ENCODE assay signal across 21 cellular contexts in genomic region chr19:35223856-35224505, GRCh38. TPM values are rescaled to one million over a fixed set of nuclear protein-coding genes. Genes with fewer than 3 reads are reported as not detected.
A peak's percentile ranks its signal among the peaks of the same experiment; 100 is the strongest.
DNase-seq lines count a peak whose midpoint lies in the region; ATAC-seq and TF ChIP-seq lines count a peak whose summit lies in the region.
"Had no signal": no experiment of that assay in that cellular context is flagged by ENCODE, and none has a peak within 500 bp of the region (broad histone marks: within the 10 kb centered on the region; RNA-seq: fewer than 3 reads in every experiment).

No MANE protein-coding gene starts in this region.

- H3K36me3 ChIP-seq in vagina, result no peaks in the 10 kb centered on the region
- no peaks in the 10 kb centered on the region for H3K36me3 ChIP-seq in PC-3 (ENCODE audit: low read depth, low read length)
- H3K36me3 ChIP-seq: stomach, uterus had no signal

- ATAC-seq in stimulated activated naive CD8-positive, alpha-beta T cell treated with anti-CD3 and anti-CD28 coated beads, Interleukin-15, Interleukin-2, amounts not matched to agents 100 U/mL and 50 U/mL, for 24 hours, result no peak
- no peak for ATAC-seq in stimulated activated naive CD8-positive, alpha-beta T cell treated with anti-CD3 and anti-CD28 coated beads, Interleukin-15, amount 100 ng/mL, for 72 hours
- no peak for ATAC-seq in T-helper 17 cell
- peak; percentile 55 for ATAC-seq in left ventricle myocardium superior
- ATAC-seq in stimulated activated memory B cell treated with anti-CD40 and anti-IgM and Interleukin-4, amounts not matched to agents 10 μg/mL and 1 μg/mL and 100 μg/mL, for 72 hours, result no peak
- no peak for ATAC-seq in PC-3

- no TSS peak for BruUV-seq in PC-3 (replicated peaks; lab: Mats Ljungman, UMichigan)

- H3K4me1 ChIP-seq in vagina (peaks cover 13% of the 10 kb centered on the region), PC-3 (ENCODE audit: insufficient read depth, low read length) (no peaks in the 10 kb centered on the region)
- H3K4me1 ChIP-seq: uterus had no signal

- no peaks in the 10 kb centered on the region for H3K79me2 ChIP-seq in PC-3 (ENCODE audit: low read length)

- H3K9me3 Mint-ChIP-seq in stimulated activated naive CD8-positive, alpha-beta T cell treated with anti-CD3 and anti-CD28 coated beads, Interleukin-15, amount 100 ng/mL, for 72 hours, result peaks cover 6 to 15% of the 10 kb centered on the region in 2 donors
- H3K9me3 Mint-ChIP-seq in stimulated activated memory B cell treated with anti-CD40 and anti-IgM and Interleukin-4, amounts not matched to agents 10 μg/mL and 1 μg/mL and 100 μg/mL, for 72 hours, result peaks cover 3% of the 10 kb centered on the region

- peaks cover 34% of the 10 kb centered on the region for H3K4me1 Mint-ChIP-seq in stimulated activated naive CD8-positive, alpha-beta T cell treated with anti-CD3 and anti-CD28 coated beads, Interleukin-15, amount 100 ng/mL, for 72 hours
- H3K4me1 Mint-ChIP-seq in T-helper 17 cell, result peaks cover 28% of the 10 kb centered on the region
- H3K4me1 Mint-ChIP-seq in stimulated activated memory B cell treated with anti-CD40 and anti-IgM and Interleukin-4, amounts not matched to agents 10 μg/mL and 1 μg/mL and 100 μg/mL, for 72 hours, result peaks cover 17% of the 10 kb centered on the region

- intact Hi-C loops in left ventricle myocardium superior (cut with micrococcal nuclease) (no loop called here), vagina (cut with DNase I) (no loop called here), PC-3 (cut with micrococcal nuclease) (no loop called here)

- no peaks in the 10 kb centered on the region for H3K27me3 Mint-ChIP-seq in stimulated activated naive CD8-positive, alpha-beta T cell treated with anti-CD3 and anti-CD28 coated beads, Interleukin-15, amount 100 ng/mL, for 72 hours
- no peaks in the 10 kb centered on the region for H3K27me3 Mint-ChIP-seq in T-helper 17 cell
- no peaks in the 10 kb centered on the region for H3K27me3 Mint-ChIP-seq in stimulated activated memory B cell treated with anti-CD40 and anti-IgM and Interleukin-4, amounts not matched to agents 10 μg/mL and 1 μg/mL and 100 μg/mL, for 72 hours

- no peak overlapping the region for H3K9ac ChIP-seq in PC-3 (ENCODE audit: low read length)

- H3K27ac ChIP-seq in vagina (no peak overlapping the region), PC-3 (ENCODE audit: low read length) (no peak overlapping the region)
- H3K27ac ChIP-seq: stomach, uterus had no signal

- H3K4me2 ChIP-seq in PC-3 (ENCODE audit: low read length), result no peak overlapping the region

- H3K27me3 ChIP-seq in vagina, result no peaks in the 10 kb centered on the region
- H3K27me3 ChIP-seq in PC-3 (ENCODE audit: low read length), result no peaks in the 10 kb centered on the region
- H3K27me3 ChIP-seq: uterus had no signal

- CTCF ChIA-PET in PC-3 (lab: Charles Lee), result no interaction called here

- H3F3A ChIP-seq in PC-3 (ENCODE audit: low read length, unreplicated experiment), result no peaks in the 10 kb centered on the region

- no peaks in the 10 kb centered on the region for H3K9me2 ChIP-seq in PC-3 (replicated peaks; ENCODE audit: low read length)

- H3K9me3 ChIP-seq in T-helper 17 cell (ENCODE audit: control insufficient read depth, low read length, poor library complexity, severe bottlenecking) (no peaks in the 10 kb centered on the region), vagina (no peaks in the 10 kb centered on the region), PC-3 (ENCODE audit: low read length) (no peaks in the 10 kb centered on the region)
- H3K9me3 ChIP-seq: uterus had no signal

- peak; percentile 0 for DNase-seq in stimulated activated naive CD8-positive, alpha-beta T cell treated with anti-CD3 and anti-CD28 coated beads, Interleukin-15, Interleukin-2, amounts not matched to agents 100 U/mL and 50 U/mL, for 24 hours
- no peak for DNase-seq in stimulated activated naive CD8-positive, alpha-beta T cell treated with anti-CD3 and anti-CD28 coated beads, Interleukin-15, amount 100 ng/mL, for 72 hours
- DNase-seq in T-helper 17 cell (no peak), left ventricle myocardium superior (no peak), vagina (ENCODE audit: extremely low spot score in 2 of 2) (peak; percentile 62 to 74), PC-3 (no peak)
- no peak for DNase-seq in activated CD4-positive, alpha-beta T cell treated with anti-CD3 and anti-CD28 coated beads, Interleukin-2, amount 50 U/mL, for 1 hour
- DNase-seq: activated effector memory CD4-positive, alpha-beta T cell treated with Interleukin-2 at 50 U/mL for 16 hours; amniotic stem cell; caudate nucleus; COR-L47; effector memory CD4-positive, alpha-beta T cell; hypothalamus; KBM-7; NCI-H2029; NCI-H446 treated with DMSO at 0.1 percent for 48 hours; stimulated activated CD4-positive, alpha-beta T cell treated with anti-CD3 and anti-CD28 coated beads, Interleukin-15, amount 100 ng/mL, for 24 hours; stomach; uterus had no signal

- TF ChIP-seq CTCF in vagina (IDR thresholded peaks at IDR 0.05) (no peak), PC-3 (conservative IDR thresholded peaks at IDR 0.05; ENCODE audit: low read depth, low read length) (no peak)

- no peak overlapping the region for H3K27ac Mint-ChIP-seq in stimulated activated naive CD8-positive, alpha-beta T cell treated with anti-CD3 and anti-CD28 coated beads, Interleukin-15, amount 100 ng/mL, for 72 hours
- peak overlapping the region; percentile 66 for H3K27ac Mint-ChIP-seq in T-helper 17 cell
- no peak overlapping the region for H3K27ac Mint-ChIP-seq in stimulated activated memory B cell treated with anti-CD40 and anti-IgM and Interleukin-4, amounts not matched to agents 10 μg/mL and 1 μg/mL and 100 μg/mL, for 72 hours

- no peak overlapping the region for H3K4me3 Mint-ChIP-seq in stimulated activated naive CD8-positive, alpha-beta T cell treated with anti-CD3 and anti-CD28 coated beads, Interleukin-15, amount 100 ng/mL, for 72 hours
- H3K4me3 Mint-ChIP-seq in T-helper 17 cell, result no peak overlapping the region
- H3K4me3 Mint-ChIP-seq in stimulated activated memory B cell treated with anti-CD40 and anti-IgM and Interleukin-4, amounts not matched to agents 10 μg/mL and 1 μg/mL and 100 μg/mL, for 72 hours, result no peak overlapping the region

- no peak overlapping the region for H2AFZ ChIP-seq in PC-3 (ENCODE audit: low read length)

- H3K4me3 ChIP-seq in vagina, result no peak overlapping the region
- no peak overlapping the region for H3K4me3 ChIP-seq in PC-3 (ENCODE audit: low read length)
- H3K4me3 ChIP-seq: stomach, uterus had no signal

- POLR2A ChIA-PET in PC-3 (lab: Charles Lee; ENCODE audit: unreplicated experiment), result no interaction called here

- no peak for TF ChIP-seq POLR2A in vagina (IDR thresholded peaks at IDR 0.05)

- H4K20me1 ChIP-seq in PC-3 (ENCODE audit: low read length), result no peaks in the 10 kb centered on the region

- H3K36me3 Mint-ChIP-seq in T-helper 17 cell (ENCODE audit: low read depth), result no peaks in the 10 kb centered on the region
- H3K36me3 Mint-ChIP-seq in stimulated activated memory B cell treated with anti-CD40 and anti-IgM and Interleukin-4, amounts not matched to agents 10 μg/mL and 1 μg/mL and 100 μg/mL, for 72 hours, result no peaks in the 10 kb centered on the region

RNA-seq across cellular contexts. Expression of gene FAM187B, which starts 4.6 kb away (rescaled TPM):
- total RNA-seq in T-helper 17 cell, result not detected
- total RNA-seq in left ventricle myocardium superior, result not detected
- not detected for total RNA-seq in vagina
- not detected in 2 replicates for total RNA-seq in PC-3 (2014; rRNA removed)
- total RNA-seq: stomach; T-helper 1 cell treated with Interleukin-12 subunit alpha and Interleukin-12 subunit beta and Interleukin-4 antibody, amounts not matched to agents 30 ng/mL and 1 ng/mL, for 36 hours had no signal

RNA-seq across cellular contexts. Expression of gene LSR, which starts 24.8 kb away (rescaled TPM):
- total RNA-seq in T-helper 17 cell (10 to 100 TPM; 42.6 to 44.5 TPM), left ventricle myocardium superior (6.1 TPM), vagina (32.9 TPM), PC-3 (2014; rRNA removed) (80.3 and 91.0 TPM in 2 replicates)

RNA-seq across cellular contexts. Expression of gene USF2, which starts 44.8 kb away (rescaled TPM):
- total RNA-seq in T-helper 17 cell (100 to 1,000 TPM; 204 to 299 TPM), left ventricle myocardium superior (170 TPM), vagina (95.5 TPM), PC-3 (2014; rRNA removed) (102 and 103 TPM in 2 replicates)

RNA-seq across cellular contexts. Expression of gene HAMP, which starts 58.3 kb away (rescaled TPM):
- 1 to 10 TPM in 1 of 2 donors, under 1 TPM in 1; 0.55 to 2.8 TPM for total RNA-seq in T-helper 17 cell
- not detected for total RNA-seq in left ventricle myocardium superior
- not detected for total RNA-seq in vagina
- not detected in 2 replicates for total RNA-seq in PC-3 (2014; rRNA removed)

Comparison
In these comparisons a context has a peak if more than half of its experiments do, and no peak if none do; other contexts are left out.
1. DNase-seq: peak in stimulated activated naive CD8-positive, alpha-beta T cell treated with anti-CD3 and anti-CD28 coated beads, Interleukin-15, Interleukin-2, amounts not matched to agents 100 U/mL and 50 U/mL, for 24 hours (single experiment) and vagina (2 of 2); none in stimulated activated naive CD8-positive, alpha-beta T cell treated with anti-CD3 and anti-CD28 coated beads, Interleukin-15, amount 100 ng/mL, for 72 hours (0 of 2), T-helper 17 cell (0 of 3), left ventricle myocardium superior (single experiment), activated CD4-positive, alpha-beta T cell treated with anti-CD3 and anti-CD28 coated beads, Interleukin-2, amount 50 U/mL, for 1 hour (single experiment) and PC-3 (single experiment).